ENCODE assay signal across 24 cellular contexts in the genomic region with DNA sequence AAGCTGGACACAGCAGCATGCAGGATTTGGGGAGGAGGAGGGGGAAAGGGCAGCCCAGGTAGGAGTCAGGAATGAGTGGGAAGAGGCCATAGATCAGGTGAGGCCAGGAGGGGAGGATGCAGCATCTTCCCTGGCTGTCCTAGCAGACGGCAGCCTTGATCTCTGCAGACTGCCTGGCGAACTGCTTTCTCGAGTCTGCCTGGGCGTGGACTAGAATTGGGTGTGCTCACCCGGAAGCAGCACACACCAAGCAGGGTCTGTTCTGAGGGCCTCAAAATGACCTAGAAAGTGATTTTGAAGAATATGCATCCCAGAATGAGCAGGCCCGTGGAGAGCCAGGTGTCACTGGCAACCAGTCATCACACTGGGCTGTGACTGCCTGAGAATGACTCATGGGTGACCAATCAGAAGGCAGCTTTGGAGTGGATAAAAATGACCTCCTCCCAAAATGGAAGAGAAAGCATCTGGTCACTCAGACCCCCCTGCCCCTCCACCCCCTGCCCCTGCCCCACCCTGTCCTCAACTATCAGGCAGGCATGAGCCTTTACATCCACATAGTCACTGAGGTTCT.
DNase-seq lines count a peak whose midpoint lies in the region; ATAC-seq, FAIRE-seq and TF ChIP-seq lines count a peak whose summit lies in the region.
"Had no signal": no experiment of that assay in that cellular context is flagged by ENCODE, and none has a peak within 500 bp of the region (broad histone marks: within the 10 kb centered on the region; RNA-seq: fewer than 3 reads in every experiment).

No MANE protein-coding gene starts in this region.

- no peak overlapping the region for H3K4me2 ChIP-seq in mesenchymal stem cell (ENCODE audit: low read length, poor library complexity, severe bottlenecking)

- no peak overlapping the region for H3K27ac Mint-ChIP-seq in MCF 10A (ENCODE audit: low read depth, unreplicated experiment)

- H2BK15ac ChIP-seq in mesenchymal stem cell (ENCODE audit: low read depth, poor library complexity, severe bottlenecking) = no peak overlapping the region

- no peak overlapping the region for H3K9ac ChIP-seq in mesenchymal stem cell (ENCODE audit: low read length)

- no peak for ATAC-seq in GM18519 (IDR thresholded peaks at IDR 0.05; ENCODE audit: low FRiP score, unreplicated experiment)
- ATAC-seq: K562 had no signal

- no peak overlapping the region for H3K23ac ChIP-seq in mesenchymal stem cell (ENCODE audit: low read length in 2 of 2)

- intact Hi-C loops in MCF 10A (cut with micrococcal nuclease) (no loop called here), breast epithelium (cut with DNase I; ENCODE audit: low total_unique reads) (no loop called here)

- no peak overlapping the region for H2AFZ ChIP-seq in mesenchymal stem cell (ENCODE audit: low read depth, low read length)

- TF ChIP-seq EP300 in tibial nerve (IDR thresholded peaks at IDR 0.05) = no peak

- H2AK5ac ChIP-seq in mesenchymal stem cell (ENCODE audit: low read length, severe bottlenecking) = no peak overlapping the region

- peaks cover 0 to 8% of the 10 kb centered on the region in 2 donors for H3K27me3 ChIP-seq in breast epithelium
- H3K27me3 ChIP-seq in tibial nerve = no peaks in the 10 kb centered on the region
- H3K27me3 ChIP-seq in mesenchymal stem cell (ENCODE audit: control insufficient read depth in 1 of 2, insufficient read depth in 1 of 2, low read length in 2 of 2) = peaks cover 20 to 53% of the 10 kb centered on the region in 2 experiments
- H3K27me3 ChIP-seq: colonic mucosa, uterus had no signal

- peaks cover 7% of the 10 kb centered on the region for H3K4me1 Mint-ChIP-seq in MCF 10A (ENCODE audit: insufficient read depth, unreplicated experiment)

- H2BK120ac ChIP-seq in mesenchymal stem cell (ENCODE audit: low read depth, low read length) = no peak overlapping the region

- 59 to 63% methylated on average over 6 of the region's 6 CpGs for WGBS in tibial nerve, 2 donors
- WGBS in mesenchymal stem cell = 69% methylated on average over 6 of the region's 6 CpGs

- no peak overlapping the region for H3K27ac ChIP-seq in breast epithelium
- H3K27ac ChIP-seq in tibial nerve = no peak overlapping the region
- H3K27ac ChIP-seq in mesenchymal stem cell (ENCODE audit: low read length, poor library complexity, severe bottlenecking) = no peak overlapping the region
- H3K27ac ChIP-seq: C4-2B, colonic mucosa, left ventricle myocardium inferior, uterus had no signal

- no peak for TF ChIP-seq POLR2A in breast epithelium (IDR thresholded peaks at IDR 0.05)
- no peak for TF ChIP-seq POLR2A in tibial nerve (IDR thresholded peaks at IDR 0.05)

- no peak overlapping the region for H2BK12ac ChIP-seq in mesenchymal stem cell (ENCODE audit: low read length in 2 of 2)

- peak; percentile 14 for DNase-seq in MCF 10A (ENCODE audit: unreplicated experiment)
- DNase-seq in breast epithelium (ENCODE audit: low spot score in 2 of 2) = no peak
- DNase-seq in RPMI7951 (ENCODE audit: low read depth) = peak; percentile 8
- DNase-seq in kidney tubule cell (ENCODE audit: low spot score) = peak; percentile 26
- DNase-seq in tibial nerve (ENCODE audit: low spot score in 2 of 2) = no peak
- DNase-seq in RCC 7860 (ENCODE audit: low spot score) = no peak
- no peak for DNase-seq in mesenchymal stem cell
- DNase-seq: activated CD4-positive, alpha-beta T cell treated with anti-CD3 and anti-CD28 coated beads for 48 hours; colonic mucosa; GOT3; left ventricle myocardium inferior; NCI-H2029; NCI-H510A; retina; SHP77; stimulated activated CD8-positive, alpha-beta memory T cell treated with anti-CD3 and anti-CD28 coated beads, Interleukin-4, amount 100 ng/mL, for 48 hours; T-helper 1 cell; uterus had no signal

- H3K4me3 ChIP-seq in breast epithelium = no peak overlapping the region
- no peak overlapping the region for H3K4me3 ChIP-seq in tibial nerve
- no peak overlapping the region for H3K4me3 ChIP-seq in mesenchymal stem cell (ENCODE audit: insufficient read depth in 1 of 2, low read depth in 1 of 2, low read length in 2 of 2)
- H3K4me3 ChIP-seq: colonic mucosa, K562, left ventricle myocardium inferior, uterus had no signal

- no peak overlapping the region for H3K4ac ChIP-seq in mesenchymal stem cell (ENCODE audit: low read depth in 1 of 2, low read length in 2 of 2)

- no peak overlapping the region for H4K8ac ChIP-seq in mesenchymal stem cell (ENCODE audit: low read length)

- no peak for TF ChIP-seq CTCF in MCF 10A (IDR thresholded peaks at IDR 0.05; ENCODE audit: unreplicated experiment)
- TF ChIP-seq CTCF in breast epithelium (IDR thresholded peaks at IDR 0.05) = no peak
- no peak for TF ChIP-seq CTCF in tibial nerve (IDR thresholded peaks at IDR 0.05)

- no peak overlapping the region for H3K4me3 Mint-ChIP-seq in MCF 10A (ENCODE audit: unreplicated experiment)

- no peak overlapping the region for H4K91ac ChIP-seq in mesenchymal stem cell (ENCODE audit: low read length)

- H2BK5ac ChIP-seq in mesenchymal stem cell (ENCODE audit: low read depth, low read length, poor library complexity, severe bottlenecking) = no peak overlapping the region

- H3K36me3 ChIP-seq in breast epithelium = no peaks in the 10 kb centered on the region
- no peaks in the 10 kb centered on the region for H3K36me3 ChIP-seq in tibial nerve
- H3K36me3 ChIP-seq in mesenchymal stem cell (ENCODE audit: control insufficient read depth in 1 of 2, insufficient read depth in 2 of 2, low read depth in 1 of 2, low read length in 2 of 2) = no peaks in the 10 kb centered on the region
- H3K36me3 ChIP-seq: colonic mucosa, left ventricle myocardium inferior, uterus had no signal

- no TSS peak for BruUV-seq in MCF 10A (replicated peaks; lab: Mats Ljungman, UMichigan)

- H3K18ac ChIP-seq in mesenchymal stem cell (ENCODE audit: low read depth in 1 of 2, low read length in 2 of 2) = no peak overlapping the region

- H3K4me1 ChIP-seq in breast epithelium = no peaks in the 10 kb centered on the region
- H3K4me1 ChIP-seq in tibial nerve = no peaks in the 10 kb centered on the region
- H3K4me1 ChIP-seq in mesenchymal stem cell (ENCODE audit: control insufficient read depth, insufficient read depth, low read depth, low read length) = no peaks in the 10 kb centered on the region
- H3K4me1 ChIP-seq: colonic mucosa, uterus had no signal

- no peaks in the 10 kb centered on the region for H3K79me1 ChIP-seq in mesenchymal stem cell (replicated peaks; ENCODE audit: low read length, poor library complexity, severe bottlenecking)

- H3K27me3 Mint-ChIP-seq in MCF 10A (ENCODE audit: insufficient read depth, unreplicated experiment) = peaks cover 17% of the 10 kb centered on the region

- H3K9me3 ChIP-seq in breast epithelium (peaks cover 0 to 10% of the 10 kb centered on the region in 2 donors), tibial nerve (peaks cover 0 to 11% (median 0%) of the 10 kb centered on the region in 4 donors), mesenchymal stem cell (ENCODE audit: control insufficient read depth, low read length) (peaks cover 11% of the 10 kb centered on the region)
- H3K9me3 ChIP-seq: colonic mucosa, uterus had no signal

- no peaks in the 10 kb centered on the region for H3K36me3 Mint-ChIP-seq in MCF 10A (ENCODE audit: insufficient read depth, unreplicated experiment)

- H3K9me3 Mint-ChIP-seq in MCF 10A (ENCODE audit: unreplicated experiment) = no peaks in the 10 kb centered on the region

- CTCF ChIA-PET in MCF 10A (lab: Yijun Ruan, JAX) = no interaction called here

- no peak for FAIRE-seq in RCC 7860 (lab: Jason Lieb, UNC)
- FAIRE-seq: D721Med, GM12891, GM19239, K562 had no signal

- POLR2A ChIA-PET in MCF 10A (lab: Yijun Ruan, JAX) = interaction anchor here (0.8 kb wide), 1 partner anchor 33 kb away, joined by 3 read pairs; no protein-coding TSS in a partner anchor

- H3K14ac ChIP-seq in mesenchymal stem cell (ENCODE audit: low read length in 2 of 2) = no peak overlapping the region

Comparison
In these comparisons a context has a peak if more than half of its experiments do, and no peak if none do; other contexts are left out.
1. DNase-seq: peak in MCF 10A (single experiment), RPMI7951 (single experiment) and kidney tubule cell (single experiment); none in breast epithelium (0 of 2), tibial nerve (0 of 2), RCC 7860 (single experiment) and mesenchymal stem cell (single experiment).